Comparison of ENCODE assay signal across 2 cellular contexts in the genomic region with DNA sequence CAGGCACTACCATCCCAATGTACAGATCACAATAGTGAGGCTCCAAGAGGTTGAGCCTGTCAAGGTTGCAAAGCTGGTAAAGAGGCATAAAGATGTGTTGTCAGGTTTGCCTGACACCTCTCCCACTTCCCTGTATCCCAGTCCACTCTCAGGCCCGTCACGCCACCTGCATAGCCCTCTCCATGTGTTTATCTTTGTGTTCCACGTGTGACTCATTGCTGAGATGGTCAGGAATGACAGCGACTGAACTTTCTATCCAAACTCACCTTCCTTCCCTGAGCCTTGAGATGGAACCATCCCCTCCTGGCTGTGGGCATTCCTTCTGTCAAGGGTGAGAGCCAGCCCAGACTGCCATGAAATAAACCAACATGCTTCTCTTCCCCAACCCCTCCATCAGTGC.
A peak's percentile ranks its signal among the peaks of the same experiment; 100 is the strongest.
TF ChIP-seq lines count a peak whose summit lies in the region.

No MANE protein-coding gene starts in this region.

TF ChIP-seq in HepG2, 621 proteins besides CTCF, POLR2A, EP300 and RAD21:
- TF ChIP-seq, protein P1, sequence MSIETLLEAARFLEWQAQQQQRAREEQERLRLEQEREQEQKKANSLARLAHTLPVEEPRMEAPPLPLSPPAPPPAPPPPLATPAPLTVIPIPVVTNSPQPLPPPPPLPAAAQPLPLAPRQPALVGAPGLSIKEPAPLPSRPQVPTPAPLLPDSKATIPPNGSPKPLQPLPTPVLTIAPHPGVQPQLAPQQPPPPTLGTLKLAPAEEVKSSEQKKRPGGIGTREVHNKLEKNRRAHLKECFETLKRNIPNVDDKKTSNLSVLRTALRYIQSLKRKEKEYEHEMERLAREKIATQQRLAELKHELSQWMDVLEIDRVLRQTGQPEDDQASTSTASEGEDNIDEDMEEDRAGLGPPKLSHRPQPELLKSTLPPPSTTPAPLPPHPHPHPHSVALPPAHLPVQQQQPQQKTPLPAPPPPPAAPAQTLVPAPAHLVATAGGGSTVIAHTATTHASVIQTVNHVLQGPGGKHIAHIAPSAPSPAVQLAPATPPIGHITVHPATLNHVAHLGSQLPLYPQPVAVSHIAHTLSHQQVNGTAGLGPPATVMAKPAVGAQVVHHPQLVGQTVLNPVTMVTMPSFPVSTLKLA (IDR thresholded peaks at IDR 0.05): peak; percentile 100
- 0 out of 2 replicates have a peak, but pooled peaks have one; percentile 2 for TF ChIP-seq CREB1 (IDR thresholded peaks at IDR 0.05)
- no peak for TF ChIP-seq CREB1 (CRISPR knock-in tag; IDR thresholded peaks at IDR 0.05)
- TF ChIP-seq GPBP1L1 (CRISPR knock-in tag; IDR thresholded peaks at IDR 0.05): no peak
TF ChIP-seq in HepG2: peak in this region for 2.

TF ChIP-seq in H1, 55 proteins besides CTCF, POLR2A, EP300 and RAD21:
- no peak for TF ChIP-seq SIN3A (conservative IDR thresholded peaks at IDR 0.05 in 1 of 2, IDR thresholded peaks at IDR 0.05 in 1 of 2; ENCODE audit: low read depth in 1 of 2, low read length in 2 of 2)
